In genomic region chr9:98263482-98264357, GRCh38 we compare ENCODE assay signal across 1 cellular context.
TF ChIP-seq lines count a peak whose summit lies in the region.

No MANE protein-coding gene starts in this region.

TF ChIP-seq in K562, 482 proteins besides CTCF, POLR2A, EP300 and RAD21 (continued from another document):
- no peak for TF ChIP-seq MITF (IDR thresholded peaks at IDR 0.05)
- no peak for TF ChIP-seq ZNF184 (CRISPR knock-in tag; IDR thresholded peaks at IDR 0.05)
- TF ChIP-seq ZNF449 (CRISPR knock-in tag; IDR thresholded peaks at IDR 0.05): no peak
- no peak for TF ChIP-seq E2F1 (CRISPR knock-in tag; IDR thresholded peaks at IDR 0.05)
- no peak for TF ChIP-seq CEBPG (CRISPR knock-in tag; IDR thresholded peaks at IDR 0.05)
- TF ChIP-seq CEBPG (tag; conservative IDR thresholded peaks at IDR 0.05 in 1 of 2, IDR thresholded peaks at IDR 0.05 in 1 of 2): no peak
- TF ChIP-seq XRCC4 (IDR thresholded peaks at IDR 0.05; ENCODE audit: extremely low read depth, insufficient read depth, insufficient read length): no peak
- no peak for TF ChIP-seq BRF1 (IDR thresholded peaks at IDR 0.05; ENCODE audit: borderline replicate concordance, extremely low read depth, insufficient read length)
- no peak for TF ChIP-seq PRMT5 (CRISPR knock-in tag; IDR thresholded peaks at IDR 0.05)
- TF ChIP-seq RBFOX2 (IDR thresholded peaks at IDR 0.05; ENCODE audit: low read depth, low read length): no peak
- TF ChIP-seq ZNF655 (CRISPR knock-in tag; IDR thresholded peaks at IDR 0.05): no peak
- no peak for TF ChIP-seq MTA2 (IDR thresholded peaks at IDR 0.05; ENCODE audit: low read depth)
- TF ChIP-seq HCFC1 (IDR thresholded peaks at IDR 0.05; ENCODE audit: low read depth, low read length): no peak
- TF ChIP-seq STAT6 (CRISPR knock-in tag; IDR thresholded peaks at IDR 0.05): no peak
- no peak for TF ChIP-seq FOXP1 (CRISPR knock-in tag; IDR thresholded peaks at IDR 0.05)
- no peak for TF ChIP-seq ZC3H8 (IDR thresholded peaks at IDR 0.05)
- TF ChIP-seq E2F6 (IDR thresholded peaks at IDR 0.05; ENCODE audit: borderline replicate concordance in 1 of 2, extremely low read depth in 1 of 2, insufficient read depth in 1 of 2, insufficient read length in 1 of 2, low read depth in 1 of 2, low read length in 1 of 2, poor library complexity in 1 of 2, severe bottlenecking in 1 of 2): no peak
- no peak for TF ChIP-seq PHTF2 (CRISPR knock-in tag; IDR thresholded peaks at IDR 0.05)
- no peak for TF ChIP-seq TSHZ1 (CRISPR knock-in tag; IDR thresholded peaks at IDR 0.05)
- TF ChIP-seq SIX5 (IDR thresholded peaks at IDR 0.05; ENCODE audit: borderline replicate concordance in 1 of 2, insufficient read depth in 1 of 2, low read depth in 1 of 2, low read length in 2 of 2): no peak
- TF ChIP-seq ZBTB26 (CRISPR knock-in tag; IDR thresholded peaks at IDR 0.05): no peak
- no peak for TF ChIP-seq PTRF (tag; IDR thresholded peaks at IDR 0.05)
- no peak for TF ChIP-seq NR2C2 (CRISPR knock-in tag; IDR thresholded peaks at IDR 0.05)
- no peak for TF ChIP-seq NR2C2 (tag; IDR thresholded peaks at IDR 0.05)
- 0 out of 2 replicates have a peak, but pooled peaks have one; percentile 10 for TF ChIP-seq ARID1B (IDR thresholded peaks at IDR 0.05)
- TF ChIP-seq PURB (CRISPR knock-in tag; IDR thresholded peaks at IDR 0.05; ENCODE audit: low read depth): no peak
- TF ChIP-seq ADNP (tag; IDR thresholded peaks at IDR 0.05): no peak
- 0 out of 4 replicates have a peak, but pooled peaks of 1 of the 2 experiments have one; percentile 52 for TF ChIP-seq ARNT (IDR thresholded peaks at IDR 0.05)
